ENCODE assay signal across 9 cellular contexts in genomic region chr1:156591181-156591431, GRCh38. TPM values are rescaled to one million over a fixed set of nuclear protein-coding genes. Genes with fewer than 3 reads are reported as not detected.
DNase-seq lines count a peak whose midpoint lies in the region; ATAC-seq, FAIRE-seq and TF ChIP-seq lines count a peak whose summit lies in the region.
"Had no signal": no experiment of that assay in that cellular context is flagged by ENCODE, and none has a peak within 500 bp of the region (broad histone marks: within the 10 kb centered on the region; RNA-seq: fewer than 3 reads in every experiment).

No MANE protein-coding gene starts in this region.

- H3K4me1 Mint-ChIP-seq in activated naive CD4-positive, alpha-beta T cell treated with anti-CD3 and anti-CD28 coated beads, Interleukin-2, amount 50 U/mL, for 24 hours: peaks cover 28% of the 10 kb centered on the region
- peaks cover 19% of the 10 kb centered on the region for H3K4me1 Mint-ChIP-seq in activated T-helper 2 cell treated with anti-CD3 and anti-CD28 coated beads, Interferon-gamma antibody, Interleukin-2, Interleukin-4, amounts not matched to agents 10 μg/mL and 5 μg/mL and 100 μg/mL, durations not matched to agents 14 hours and 24 hours and 36 hours (ENCODE audit: low read depth)

- intact Hi-C loops in activated T-helper 2 cell treated with anti-CD3 and anti-CD28 coated beads, Interferon-gamma antibody, Interleukin-2, Interleukin-4, amounts not matched to agents 10 μg/mL and 5 μg/mL and 100 μg/mL, durations not matched to agents 14 hours and 24 hours and 36 hours (cut with micrococcal nuclease): loop anchor here (1.0 kb wide), 1 partner anchor 8 kb away; no protein-coding TSS in a partner anchor
- intact Hi-C loops in kidney (cut with DNase I): no loop called here
- intact Hi-C loops in thyroid gland (cut with DNase I): loop anchor here (5.0 kb wide), 1 partner anchor 84 kb away; no protein-coding TSS in a partner anchor

- H3K27ac ChIP-seq in kidney (ENCODE audit: low read depth in 2 of 2, low read length in 2 of 2) (peak overlapping the region; percentile 64 to 90), thyroid gland (peak overlapping the region; percentile 64 to 83 (median 72))

- peaks cover 5 to 11% of the 10 kb centered on the region in 2 donors for H3K4me1 ChIP-seq in kidney (ENCODE audit: control insufficient read depth in 1 of 2, insufficient read depth in 1 of 2, low read depth in 1 of 2, low read length in 2 of 2)
- H3K4me1 ChIP-seq in thyroid gland: peaks cover 11 to 12% of the 10 kb centered on the region in 2 donors

- no peak for FAIRE-seq in kidney (lab: Jason Lieb, UNC)
- FAIRE-seq: endometrium had no signal

- peaks cover 6% of the 10 kb centered on the region for H3K36me3 Mint-ChIP-seq in activated naive CD4-positive, alpha-beta T cell treated with anti-CD3 and anti-CD28 coated beads, Interleukin-2, amount 50 U/mL, for 24 hours
- peaks cover 27% of the 10 kb centered on the region for H3K36me3 Mint-ChIP-seq in activated T-helper 2 cell treated with anti-CD3 and anti-CD28 coated beads, Interferon-gamma antibody, Interleukin-2, Interleukin-4, amounts not matched to agents 10 μg/mL and 5 μg/mL and 100 μg/mL, durations not matched to agents 14 hours and 24 hours and 36 hours (ENCODE audit: low read depth)

- DNase-seq in activated naive CD4-positive, alpha-beta T cell treated with anti-CD3 and anti-CD28 coated beads, Interleukin-2, amount 50 U/mL, for 16 hours: no peak
- no peak for DNase-seq in activated T-helper 2 cell treated with anti-CD3 and anti-CD28 coated beads, Interferon-gamma antibody, Interleukin-2, Interleukin-4, amounts not matched to agents 10 μg/mL and 5 μg/mL and 100 μg/mL, durations not matched to agents 14 hours and 24 hours and 36 hours (ENCODE audit: low spot score)
- no peak for DNase-seq in kidney
- no peak for DNase-seq in thyroid gland
- DNase-seq in activated gamma-delta T cell (lab: John Stamatoyannopoulos, UW): no peak

- H3K4me3 ChIP-seq in kidney (ENCODE audit: low read length in 2 of 2) (peak overlapping the region; percentile 83 to 97), thyroid gland (replicated peaks in 1 of 3) (peak overlapping the region in 2 of 3 donors; percentile 37 to 68)

- H3K9me3 Mint-ChIP-seq in activated naive CD4-positive, alpha-beta T cell treated with anti-CD3 and anti-CD28 coated beads, Interleukin-2, amount 50 U/mL, for 24 hours: no peaks in the 10 kb centered on the region
- H3K9me3 Mint-ChIP-seq in activated T-helper 2 cell treated with anti-CD3 and anti-CD28 coated beads, Interferon-gamma antibody, Interleukin-2, Interleukin-4, amounts not matched to agents 10 μg/mL and 5 μg/mL and 100 μg/mL, durations not matched to agents 14 hours and 24 hours and 36 hours: no peaks in the 10 kb centered on the region

- peak overlapping the region; percentile 86 for H3K27ac Mint-ChIP-seq in activated naive CD4-positive, alpha-beta T cell treated with anti-CD3 and anti-CD28 coated beads, Interleukin-2, amount 50 U/mL, for 24 hours
- H3K27ac Mint-ChIP-seq in activated T-helper 2 cell treated with anti-CD3 and anti-CD28 coated beads, Interferon-gamma antibody, Interleukin-2, Interleukin-4, amounts not matched to agents 10 μg/mL and 5 μg/mL and 100 μg/mL, durations not matched to agents 14 hours and 24 hours and 36 hours: peak overlapping the region; percentile 77

- peak overlapping the region; percentile 88 for H3K4me3 Mint-ChIP-seq in activated naive CD4-positive, alpha-beta T cell treated with anti-CD3 and anti-CD28 coated beads, Interleukin-2, amount 50 U/mL, for 24 hours
- H3K4me3 Mint-ChIP-seq in activated T-helper 2 cell treated with anti-CD3 and anti-CD28 coated beads, Interferon-gamma antibody, Interleukin-2, Interleukin-4, amounts not matched to agents 10 μg/mL and 5 μg/mL and 100 μg/mL, durations not matched to agents 14 hours and 24 hours and 36 hours (ENCODE audit: low read depth): peak overlapping the region; percentile 77

- ATAC-seq in HG03469 (IDR thresholded peaks at IDR 0.05; ENCODE audit: unreplicated experiment) (no peak), GM18868 (IDR thresholded peaks at IDR 0.05; ENCODE audit: unreplicated experiment) (no peak)

- no peaks in the 10 kb centered on the region for H3K27me3 ChIP-seq in thyroid gland

- TF ChIP-seq POLR2A in thyroid gland (IDR thresholded peaks at IDR 0.05): no peak

- 23 to 28% methylated on average over 6 of the region's 6 CpGs for WGBS in thyroid gland, 2 donors

- H3K27me3 Mint-ChIP-seq in activated naive CD4-positive, alpha-beta T cell treated with anti-CD3 and anti-CD28 coated beads, Interleukin-2, amount 50 U/mL, for 24 hours: no peaks in the 10 kb centered on the region
- no peaks in the 10 kb centered on the region for H3K27me3 Mint-ChIP-seq in activated T-helper 2 cell treated with anti-CD3 and anti-CD28 coated beads, Interferon-gamma antibody, Interleukin-2, Interleukin-4, amounts not matched to agents 10 μg/mL and 5 μg/mL and 100 μg/mL, durations not matched to agents 14 hours and 24 hours and 36 hours (ENCODE audit: low read depth)

- peaks cover 7 to 10% of the 10 kb centered on the region in 2 donors for H3K36me3 ChIP-seq in kidney (ENCODE audit: control insufficient read depth in 1 of 2, insufficient read depth in 2 of 2, low read length in 2 of 2)
- peaks cover 3 to 21% of the 10 kb centered on the region in 2 donors for H3K36me3 ChIP-seq in thyroid gland

- TF ChIP-seq CTCF in kidney (IDR thresholded peaks at IDR 0.05; ENCODE audit: borderline replicate concordance, extremely low read depth, insufficient read depth): no peak
- TF ChIP-seq CTCF in thyroid gland (IDR thresholded peaks at IDR 0.05): no peak

- peak overlapping the region in 1 of 2 donors; percentile 97 for H3K9ac ChIP-seq in kidney (ENCODE audit: low read length in 2 of 2)

- H3K9me3 ChIP-seq in kidney (ENCODE audit: control insufficient read depth in 1 of 2, low read length in 2 of 2): no peaks in the 10 kb centered on the region
- no peaks in the 10 kb centered on the region for H3K9me3 ChIP-seq in thyroid gland

RNA-seq across cellular contexts. Expression of gene NAXE, which starts 0.5 kb away (rescaled TPM):
- total RNA-seq in activated T-helper 2 cell treated with anti-CD3 and anti-CD28 coated beads, Interferon-gamma antibody, Interleukin-2, Interleukin-4, amounts not matched to agents 10 μg/mL and 5 μg/mL and 100 μg/mL, durations not matched to agents 14 hours and 24 hours and 36 hours: 76.1 and 78.8 TPM in 2 replicates
- total RNA-seq in kidney (78.0 TPM), thyroid gland (100 to 1,000 TPM in 3 of 4 donors, 10 to 100 TPM in 1; 69.1 to 176 (median 117) TPM)
- 221 TPM for polyA plus RNA-seq in kidney (ENCODE audit: insufficient read depth, low read depth, low replicate concordance)

RNA-seq across cellular contexts. Expression of gene GPATCH4, which starts 10.2 kb away (rescaled TPM):
- 73.7 and 80.4 TPM in 2 replicates for total RNA-seq in activated T-helper 2 cell treated with anti-CD3 and anti-CD28 coated beads, Interferon-gamma antibody, Interleukin-2, Interleukin-4, amounts not matched to agents 10 μg/mL and 5 μg/mL and 100 μg/mL, durations not matched to agents 14 hours and 24 hours and 36 hours
- 24.0 TPM for total RNA-seq in kidney
- 26.2 TPM for polyA plus RNA-seq in kidney (ENCODE audit: insufficient read depth, low read depth, low replicate concordance)
- 10 to 100 TPM; 14.1 to 49.2 (median 24.5) TPM for total RNA-seq in thyroid gland

RNA-seq across cellular contexts. Expression of gene TTC24, which starts 11.6 kb away (rescaled TPM):
- 3.8 and 4.5 TPM in 2 replicates for total RNA-seq in activated T-helper 2 cell treated with anti-CD3 and anti-CD28 coated beads, Interferon-gamma antibody, Interleukin-2, Interleukin-4, amounts not matched to agents 10 μg/mL and 5 μg/mL and 100 μg/mL, durations not matched to agents 14 hours and 24 hours and 36 hours
- 0.57 TPM for total RNA-seq in kidney
- not detected for polyA plus RNA-seq in kidney (ENCODE audit: insufficient read depth, low read depth, low replicate concordance)
- under 1 TPM in 2 of 4 donors, not detected in 2; 0.27 to 0.67 TPM for total RNA-seq in thyroid gland

RNA-seq across cellular contexts. Expression of gene IQGAP3, which starts 18.7 kb away (rescaled TPM):
- 16.1 and 16.8 TPM in 2 replicates for total RNA-seq in activated T-helper 2 cell treated with anti-CD3 and anti-CD28 coated beads, Interferon-gamma antibody, Interleukin-2, Interleukin-4, amounts not matched to agents 10 μg/mL and 5 μg/mL and 100 μg/mL, durations not matched to agents 14 hours and 24 hours and 36 hours
- total RNA-seq in kidney (1.7 TPM), thyroid gland (1 to 10 TPM in 1 of 4 donors, under 1 TPM in 3; 0.15 to 1.4 (median 0.50) TPM)
- 0.13 TPM for polyA plus RNA-seq in kidney (ENCODE audit: insufficient read depth, low read depth, low replicate concordance)

RNA-seq across cellular contexts. Expression of gene HAPLN2, which starts 28.1 kb away (rescaled TPM):
- not detected in 2 replicates for total RNA-seq in activated T-helper 2 cell treated with anti-CD3 and anti-CD28 coated beads, Interferon-gamma antibody, Interleukin-2, Interleukin-4, amounts not matched to agents 10 μg/mL and 5 μg/mL and 100 μg/mL, durations not matched to agents 14 hours and 24 hours and 36 hours
- total RNA-seq in kidney (1.9 TPM), thyroid gland (under 1 TPM in 1 of 4 donors, not detected in 3; 0.79 TPM)
- polyA plus RNA-seq in kidney (ENCODE audit: insufficient read depth, low read depth, low replicate concordance): 0.30 TPM
